ENCODE assay signal across 17 cellular contexts in genomic region chr1:162922196-162922595, GRCh38.
A peak's percentile ranks its signal among the peaks of the same experiment; 100 is the strongest.
DNase-seq lines count a peak whose midpoint lies in the region; ATAC-seq and TF ChIP-seq lines count a peak whose summit lies in the region.
"Had no signal": no experiment of that assay in that cellular context is flagged by ENCODE, and none has a peak within 500 bp of the region (broad histone marks: within the 10 kb centered on the region; RNA-seq: fewer than 3 reads in every experiment).

No MANE protein-coding gene starts in this region.

- peak; percentile 14 for DNase-seq in activated CD4-positive, alpha-beta T cell treated with anti-CD3 and anti-CD28 coated beads, Interleukin-2, amount 10 ng/mL, durations not matched to agents 7 days and 5 days
- DNase-seq in activated CD4-positive, alpha-beta T cell treated with anti-CD3 and anti-CD28 coated beads, Interleukin-2, amount 50 U/mL, for 48 hours, result no peak
- DNase-seq in RPMI8226, result peak; percentile 18
- DNase-seq in progenitor cell of endocrine pancreas (ENCODE audit: low spot score, unreplicated experiment), result no peak
- no peak for DNase-seq in Ammon's horn (ENCODE audit: low spot score)
- DNase-seq in activated CD8-positive, alpha-beta T cell treated with anti-CD3 and anti-CD28 coated beads for 36 hours, result no peak
- DNase-seq in stomach, result no peak
- DNase-seq: activated CD4-positive, alpha-beta T cell treated with anti-CD3 and anti-CD28 coated beads for 4 hours; body of pancreas; colonic mucosa; left ventricle myocardium superior; NCI-H226; PC-9; right lobe of liver had no signal

- no peak overlapping the region for H2AFZ ChIP-seq in Loucy (ENCODE audit: low read length)
- H2AFZ ChIP-seq: PC-9 had no signal

- peak overlapping the region; percentile 30 for H3K4me3 ChIP-seq in Loucy (ENCODE audit: low read length, poor library complexity, severe bottlenecking)
- H3K4me3 ChIP-seq in stomach, result no peak overlapping the region
- H3K4me3 ChIP-seq: body of pancreas, colonic mucosa, PC-9, right lobe of liver had no signal

- H3K27ac Mint-ChIP-seq in activated CD4-positive, alpha-beta T cell treated with anti-CD3 and anti-CD28 coated beads, Interleukin-2, amount 10 ng/mL, durations not matched to agents 7 days and 5 days, result peak overlapping the region; percentile 19
- peak overlapping the region; percentile 65 for H3K27ac Mint-ChIP-seq in progenitor cell of endocrine pancreas
- no peak overlapping the region for H3K27ac Mint-ChIP-seq in activated CD8-positive, alpha-beta T cell treated with anti-CD3 and anti-CD28 coated beads for 36 hours

- H3K79me2 ChIP-seq in Loucy (ENCODE audit: insufficient read depth, low read length), result no peaks in the 10 kb centered on the region

- peaks cover 10% of the 10 kb centered on the region for H3K4me1 Mint-ChIP-seq in activated CD4-positive, alpha-beta T cell treated with anti-CD3 and anti-CD28 coated beads, Interleukin-2, amount 10 ng/mL, durations not matched to agents 7 days and 5 days
- H3K4me1 Mint-ChIP-seq in progenitor cell of endocrine pancreas (ENCODE audit: low read depth), result peaks cover 34% of the 10 kb centered on the region
- peaks cover 3% of the 10 kb centered on the region for H3K4me1 Mint-ChIP-seq in activated CD8-positive, alpha-beta T cell treated with anti-CD3 and anti-CD28 coated beads for 36 hours (ENCODE audit: low read depth)

- H3K4me3 Mint-ChIP-seq in activated CD4-positive, alpha-beta T cell treated with anti-CD3 and anti-CD28 coated beads, Interleukin-2, amount 10 ng/mL, durations not matched to agents 7 days and 5 days, result no peak overlapping the region
- H3K4me3 Mint-ChIP-seq in progenitor cell of endocrine pancreas (ENCODE audit: low read depth), result no peak overlapping the region
- H3K4me3 Mint-ChIP-seq in activated CD8-positive, alpha-beta T cell treated with anti-CD3 and anti-CD28 coated beads for 36 hours, result no peak overlapping the region

- H3K4me2 ChIP-seq in Loucy (ENCODE audit: low read depth, low read length, poor library complexity, severe bottlenecking), result peak overlapping the region; percentile 45
- H3K4me2 ChIP-seq: PC-9 had no signal

- H3K36me3 ChIP-seq in Loucy (ENCODE audit: insufficient read depth, low read length) (no peaks in the 10 kb centered on the region), stomach (no peaks in the 10 kb centered on the region)
- H3K36me3 ChIP-seq: colonic mucosa, right lobe of liver had no signal

- POLR2A ChIA-PET in activated CD4-positive, alpha-beta T cell treated with anti-CD3 and anti-CD28 coated beads, Interleukin-2, amount 10 ng/mL, durations not matched to agents 7 days and 5 days (lab: Charles Lee), result no interaction called here
- POLR2A ChIA-PET in activated CD8-positive, alpha-beta T cell treated with anti-CD3 and anti-CD28 coated beads for 36 hours (lab: Charles Lee), result no interaction called here

- peaks cover 9% of the 10 kb centered on the region for H3K27me3 Mint-ChIP-seq in activated CD4-positive, alpha-beta T cell treated with anti-CD3 and anti-CD28 coated beads, Interleukin-2, amount 10 ng/mL, durations not matched to agents 7 days and 5 days
- H3K27me3 Mint-ChIP-seq in progenitor cell of endocrine pancreas, result no peaks in the 10 kb centered on the region
- peaks cover 10% of the 10 kb centered on the region for H3K27me3 Mint-ChIP-seq in activated CD8-positive, alpha-beta T cell treated with anti-CD3 and anti-CD28 coated beads for 36 hours

- H4K20me1 ChIP-seq in Loucy (ENCODE audit: insufficient read depth, low read length, poor library complexity, severe bottlenecking), result no peaks in the 10 kb centered on the region

- 54 to 65% (median 58%) methylated on average over 2 of the region's 2 CpGs for WGBS in stomach, 5 donors

- no peaks in the 10 kb centered on the region for H3F3A ChIP-seq in Loucy (ENCODE audit: low read depth)

- H3K36me3 Mint-ChIP-seq in activated CD4-positive, alpha-beta T cell treated with anti-CD3 and anti-CD28 coated beads, Interleukin-2, amount 10 ng/mL, durations not matched to agents 7 days and 5 days (ENCODE audit: low read depth), result no peaks in the 10 kb centered on the region
- H3K36me3 Mint-ChIP-seq in progenitor cell of endocrine pancreas (ENCODE audit: insufficient read depth), result no peaks in the 10 kb centered on the region
- no peaks in the 10 kb centered on the region for H3K36me3 Mint-ChIP-seq in activated CD8-positive, alpha-beta T cell treated with anti-CD3 and anti-CD28 coated beads for 36 hours (ENCODE audit: low read depth)

- H3K9me3 Mint-ChIP-seq in activated CD4-positive, alpha-beta T cell treated with anti-CD3 and anti-CD28 coated beads, Interleukin-2, amount 10 ng/mL, durations not matched to agents 7 days and 5 days, result no peaks in the 10 kb centered on the region
- H3K9me3 Mint-ChIP-seq in progenitor cell of endocrine pancreas (ENCODE audit: low read depth), result no peaks in the 10 kb centered on the region
- no peaks in the 10 kb centered on the region for H3K9me3 Mint-ChIP-seq in activated CD8-positive, alpha-beta T cell treated with anti-CD3 and anti-CD28 coated beads for 36 hours

- TF ChIP-seq EP300 in stomach (IDR thresholded peaks at IDR 0.05), result no peak

- H3K9ac ChIP-seq in Loucy (ENCODE audit: low read depth, low read length, poor library complexity, severe bottlenecking), result no peak overlapping the region

- H3K27me3 ChIP-seq in Loucy (ENCODE audit: insufficient read depth, low read length, poor library complexity, severe bottlenecking) (peaks cover 28% of the 10 kb centered on the region), stomach (no peaks in the 10 kb centered on the region)
- H3K27me3 ChIP-seq: body of pancreas, colonic mucosa, right lobe of liver had no signal

- no peaks in the 10 kb centered on the region for H3K9me2 ChIP-seq in Loucy (replicated peaks; ENCODE audit: low read depth, low read length)

- peaks cover 4% of the 10 kb centered on the region for H3K4me1 ChIP-seq in Loucy (ENCODE audit: insufficient read depth, low read length, poor library complexity, severe bottlenecking)
- no peaks in the 10 kb centered on the region for H3K4me1 ChIP-seq in stomach
- H3K4me1 ChIP-seq: body of pancreas, colonic mucosa, right lobe of liver had no signal

- H3K9me3 ChIP-seq in Loucy (ENCODE audit: insufficient read depth, low read depth, low read length) (no peaks in the 10 kb centered on the region), stomach (no peaks in the 10 kb centered on the region)
- H3K9me3 ChIP-seq: body of pancreas, colonic mucosa, right lobe of liver had no signal

- CTCF ChIA-PET in activated CD4-positive, alpha-beta T cell treated with anti-CD3 and anti-CD28 coated beads, Interleukin-2, amount 10 ng/mL, durations not matched to agents 7 days and 5 days (lab: Charles Lee), result interaction anchor here (1.0 kb wide), 1 partner anchor 9 kb away, joined by 3 read pairs; no protein-coding TSS in a partner anchor
- CTCF ChIA-PET in activated CD8-positive, alpha-beta T cell treated with anti-CD3 and anti-CD28 coated beads for 36 hours (lab: Charles Lee), result no interaction called here

- TF ChIP-seq CTCF in Loucy (conservative IDR thresholded peaks at IDR 0.05; ENCODE audit: low read length), result no peak
- no peak for TF ChIP-seq CTCF in progenitor cell of endocrine pancreas (IDR thresholded peaks at IDR 0.05; ENCODE audit: unreplicated experiment)
- no peak for TF ChIP-seq CTCF in activated CD8-positive, alpha-beta T cell treated with anti-CD3 and anti-CD28 coated beads for 36 hours (IDR thresholded peaks at IDR 0.05)
- TF ChIP-seq CTCF in stomach (IDR thresholded peaks at IDR 0.05), result no peak

- H3K27ac ChIP-seq in stomach, result no peak overlapping the region
- H3K27ac ChIP-seq: body of pancreas, colonic mucosa, PC-9, right lobe of liver had no signal

- intact Hi-C loops in activated CD8-positive, alpha-beta T cell treated with anti-CD3 and anti-CD28 coated beads for 36 hours (cut with micrococcal nuclease), result no loop called here
- intact Hi-C loops in stomach (cut with DNase I; ENCODE audit: low total_unique reads), result no loop called here

- ATAC-seq in activated CD8-positive, alpha-beta T cell treated with anti-CD3 and anti-CD28 coated beads for 36 hours, result no peak
- ATAC-seq: body of pancreas, HepG2, left ventricle myocardium superior, right lobe of liver, SK-N-SH treated with all-trans-retinoic acid at 6 μM for 48 hours had no signal

- TF ChIP-seq POLR2A in stomach (IDR thresholded peaks at IDR 0.05), result no peak

Comparison
In these comparisons a context has a peak if more than half of its experiments do, and no peak if none do; other contexts are left out.
1. DNase-seq: peak in activated CD4-positive, alpha-beta T cell treated with anti-CD3 and anti-CD28 coated beads, Interleukin-2, amount 10 ng/mL, durations not matched to agents 7 days and 5 days (single experiment) and RPMI8226 (single experiment); none in activated CD4-positive, alpha-beta T cell treated with anti-CD3 and anti-CD28 coated beads, Interleukin-2, amount 50 U/mL, for 48 hours (0 of 2), progenitor cell of endocrine pancreas (single experiment), Ammon's horn (single experiment), activated CD8-positive, alpha-beta T cell treated with anti-CD3 and anti-CD28 coated beads for 36 hours (single experiment) and stomach (single experiment).